11 cellular contexts compared by ENCODE assay signal in the genomic region with DNA sequence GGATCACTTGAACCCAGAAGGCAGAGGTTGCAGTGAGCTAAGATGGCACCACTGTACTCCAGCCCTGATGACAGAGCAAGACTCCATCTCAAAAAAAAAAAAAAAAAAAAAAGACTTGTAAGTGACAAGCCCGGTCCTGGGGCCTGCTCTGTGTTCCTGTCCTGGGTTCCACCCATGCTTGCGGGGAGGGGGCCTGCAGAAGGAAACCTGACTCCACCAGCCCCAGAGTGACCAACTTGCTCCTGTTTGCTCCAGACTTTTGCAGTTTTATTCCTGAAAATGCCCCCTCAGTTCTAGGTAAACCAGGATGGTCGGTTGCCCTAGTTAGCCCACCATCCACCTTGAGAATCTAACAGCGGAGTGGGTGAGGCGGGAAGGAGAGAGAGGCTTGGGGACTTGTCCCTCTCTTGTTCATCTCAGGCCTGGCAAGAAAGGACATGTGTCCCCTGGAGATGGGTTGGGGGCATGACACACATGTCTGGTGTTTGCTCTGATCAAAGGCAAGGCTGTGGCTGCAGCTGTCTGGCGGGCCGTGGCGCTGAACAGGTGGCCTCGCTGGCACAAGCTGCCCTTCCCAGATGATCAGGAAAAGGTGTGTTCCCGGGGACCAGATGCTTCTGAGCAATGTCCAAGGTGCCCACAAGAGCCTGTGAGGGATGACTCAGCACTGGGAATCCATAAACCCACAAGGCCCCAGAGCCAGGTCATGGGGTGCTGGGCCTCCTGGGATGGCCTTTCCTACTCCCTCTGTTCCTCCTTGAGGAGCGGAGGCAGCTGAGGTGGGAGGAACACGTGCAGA. TPM values are rescaled to one million over a fixed set of nuclear protein-coding genes. Genes with fewer than 3 reads are reported as not detected.
DNase-seq lines count a peak whose midpoint lies in the region; ATAC-seq, FAIRE-seq and TF ChIP-seq lines count a peak whose summit lies in the region.
"Had no signal": no experiment of that assay in that cellular context is flagged by ENCODE, and none has a peak within 500 bp of the region (broad histone marks: within the 10 kb centered on the region; RNA-seq: fewer than 3 reads in every experiment).

No MANE protein-coding gene starts in this region.

- no peak for ATAC-seq in stimulated activated naive B cell treated with anti-CD40 and anti-IgM and Interleukin-4, amounts not matched to agents 10 μg/mL and 1 μg/mL and 100 μg/mL, for 72 hours (replicated peaks)
- no peak for ATAC-seq in GM21619 (IDR thresholded peaks at IDR 0.05; ENCODE audit: unreplicated experiment)
- ATAC-seq: activated CD8-positive, alpha-beta T cell treated with anti-CD3 and anti-CD28 coated beads for 36 hours had no signal

- H4K20me1 ChIP-seq in H1 (replicated peaks in 1 of 2; ENCODE audit: control insufficient read depth in 1 of 2, insufficient read depth in 2 of 2, low read length in 2 of 2) = no peaks in the 10 kb centered on the region

- H2BK5ac ChIP-seq in H1 (ENCODE audit: low read depth, low read length) = no peak overlapping the region

- H3K27ac Mint-ChIP-seq in stimulated activated naive B cell treated with anti-CD40 and anti-IgM and Interleukin-4, amounts not matched to agents 10 μg/mL and 1 μg/mL and 100 μg/mL, for 72 hours = no peak overlapping the region
- H3K27ac Mint-ChIP-seq: activated CD8-positive, alpha-beta T cell treated with anti-CD3 and anti-CD28 coated beads for 36 hours; endodermal cell had no signal

- no peak overlapping the region for H3K23ac ChIP-seq in H1 (ENCODE audit: insufficient read length)

- FAIRE-seq in H1 (lab: Jason Lieb, UNC) (no peak), small intestine (lab: Jason Lieb, UNC) (no peak)

- H3K36me3 Mint-ChIP-seq in stimulated activated naive B cell treated with anti-CD40 and anti-IgM and Interleukin-4, amounts not matched to agents 10 μg/mL and 1 μg/mL and 100 μg/mL, for 72 hours = peaks cover 3% of the 10 kb centered on the region in 2 donors

- peaks cover 0 to 2% (median 0%) of the 10 kb centered on the region in 4 experiments; a peak in 2 of 7 replicates for H3K4me1 ChIP-seq in H1 (replicated peaks in 1 of 4; ENCODE audit: control insufficient read depth in 3 of 4, insufficient read depth in 4 of 4, low read length in 3 of 4)
- H3K4me1 ChIP-seq in small intestine (ENCODE audit: control insufficient read depth in 2 of 2, insufficient read depth in 1 of 2, low read depth in 1 of 2, low read length in 1 of 2) = peaks cover 0 to 5% of the 10 kb centered on the region in 2 donors

- no peak overlapping the region for H2BK15ac ChIP-seq in H1 (ENCODE audit: low read length)

- TF ChIP-seq RAD21 in H1 (IDR thresholded peaks at IDR 0.05 in 1 of 2, conservative IDR thresholded peaks at IDR 0.05 in 1 of 2; ENCODE audit: low read depth in 2 of 2, low read length in 2 of 2) = no peak

- no peak overlapping the region for H2AK5ac ChIP-seq in H1 (ENCODE audit: low read depth, low read length)

- no peak overlapping the region for H2AFZ ChIP-seq in H1 (ENCODE audit: low read length)

- 94% methylated on average over 12 of the region's 12 CpGs; no CpG with 5 or more reads in 1 of the 2 experiments for WGBS in H1 (ENCODE audit: extremely low coverage in 1 of 2, insufficient coverage in 1 of 2, insufficient read length in 1 of 2, insufficient replicate concordance in 2 of 2, low coverage in 1 of 2, low lambda C conversion rate in 2 of 2, missing lambda C conversion rate in 1 of 2), 2 experiments
- WGBS in small intestine, 3 donors = 15 to 71% (median 43%) methylated on average over 11 to 12 of the region's 12 CpGs

- H4K5ac ChIP-seq in H1 (ENCODE audit: insufficient read length, low read depth, low read length) = no peak overlapping the region

- no peak for TF ChIP-seq CTCF in H1 (IDR thresholded peaks at IDR 0.05; ENCODE audit: control extremely low read depth in 1 of 3, insufficient read depth in 1 of 3, low read depth in 1 of 3, low read length in 3 of 3)

- no peak overlapping the region for H3K27ac ChIP-seq in H1 (ENCODE audit: low read depth, low read length)
- H3K27ac ChIP-seq in small intestine (ENCODE audit: low read depth in 1 of 2, low read length in 1 of 2) = peak overlapping the region; percentile 59 to 80

- no peak overlapping the region for H3K4me3 ChIP-seq in H1 (ENCODE audit: extremely low read depth in 1 of 4, insufficient read depth in 2 of 4, low read depth in 3 of 4, low read length in 4 of 4)
- H3K4me3 ChIP-seq in small intestine (ENCODE audit: low read depth in 1 of 2, low read length in 2 of 2) = no peak overlapping the region

- H2BK12ac ChIP-seq in H1 (ENCODE audit: low read depth, low read length) = no peak overlapping the region

- H3K4me2 ChIP-seq in H1 (ENCODE audit: insufficient read depth in 1 of 2, low read depth in 2 of 2, low read length in 2 of 2) = no peak overlapping the region

- peak overlapping the region; percentile 14; the same call in 1 of the 2 replicates for H4K8ac ChIP-seq in H1 (ENCODE audit: extremely low read depth, insufficient read depth, low read length)

- POLR2A ChIA-PET in H1 (lab: Charles Lee; ENCODE audit: partially characterized antibody) = interaction anchor here (1.3 kb wide), 1 partner anchor 30 kb away, joined by 4 read pairs; no protein-coding TSS in a partner anchor

- no peaks in the 10 kb centered on the region for H3K27me3 Mint-ChIP-seq in stimulated activated naive B cell treated with anti-CD40 and anti-IgM and Interleukin-4, amounts not matched to agents 10 μg/mL and 1 μg/mL and 100 μg/mL, for 72 hours
- H3K27me3 Mint-ChIP-seq: activated CD8-positive, alpha-beta T cell treated with anti-CD3 and anti-CD28 coated beads for 36 hours had no signal

- no peaks in the 10 kb centered on the region for H3K79me1 ChIP-seq in H1 (ENCODE audit: low read depth, low read length)

- H3K4me3 Mint-ChIP-seq in stimulated activated naive B cell treated with anti-CD40 and anti-IgM and Interleukin-4, amounts not matched to agents 10 μg/mL and 1 μg/mL and 100 μg/mL, for 72 hours = no peak overlapping the region
- H3K4me3 Mint-ChIP-seq: activated CD8-positive, alpha-beta T cell treated with anti-CD3 and anti-CD28 coated beads for 36 hours; endodermal cell had no signal

- no peak overlapping the region for H3K14ac ChIP-seq in H1 (ENCODE audit: insufficient read length)

- H3K23me2 ChIP-seq in H1 (ENCODE audit: low read depth, low read length) = no peaks in the 10 kb centered on the region

- H3K9me3 ChIP-seq in H1 (ENCODE audit: insufficient read depth in 2 of 2, low read depth in 1 of 2, low read length in 1 of 2) (peaks cover 8 to 11% of the 10 kb centered on the region in 2 experiments), small intestine (ENCODE audit: control insufficient read depth, low read depth) (no peaks in the 10 kb centered on the region)

- H4K91ac ChIP-seq in H1 (replicated peaks; ENCODE audit: insufficient read length, low read length) = peak overlapping the region; percentile 54

- no peaks in the 10 kb centered on the region for H3K36me3 ChIP-seq in H1 (ENCODE audit: control insufficient read depth in 2 of 4, insufficient read depth in 4 of 4, low read length in 3 of 4)
- no peaks in the 10 kb centered on the region for H3K36me3 ChIP-seq in small intestine (ENCODE audit: control insufficient read depth in 2 of 2, insufficient read depth in 2 of 2, low read length in 2 of 2)

- H3K4me1 Mint-ChIP-seq in stimulated activated naive B cell treated with anti-CD40 and anti-IgM and Interleukin-4, amounts not matched to agents 10 μg/mL and 1 μg/mL and 100 μg/mL, for 72 hours = peaks cover 11 to 17% of the 10 kb centered on the region in 2 donors
- H3K4me1 Mint-ChIP-seq: endodermal cell had no signal

- TF ChIP-seq POLR2A in H1 (IDR thresholded peaks at IDR 0.05; ENCODE audit: control extremely low read depth in 1 of 2, low read depth in 2 of 2, low read length in 2 of 2) = no peak

- H3K27me3 ChIP-seq in H1 (replicated peaks in 1 of 4; ENCODE audit: control insufficient read depth in 3 of 4, extremely low read depth in 1 of 4, insufficient read depth in 3 of 4, low read length in 3 of 4) (no peaks in the 10 kb centered on the region), small intestine (ENCODE audit: control insufficient read depth in 2 of 2, insufficient read depth in 2 of 2, low read length in 2 of 2) (no peaks in the 10 kb centered on the region)

- H3K9me3 Mint-ChIP-seq in stimulated activated naive B cell treated with anti-CD40 and anti-IgM and Interleukin-4, amounts not matched to agents 10 μg/mL and 1 μg/mL and 100 μg/mL, for 72 hours = peaks cover 1 to 4% of the 10 kb centered on the region in 2 donors
- H3K9me3 Mint-ChIP-seq: activated CD8-positive, alpha-beta T cell treated with anti-CD3 and anti-CD28 coated beads for 36 hours had no signal

- H2BK120ac ChIP-seq in H1 (replicated peaks; ENCODE audit: low read depth, low read length) = no peak overlapping the region

- H2BK20ac ChIP-seq in H1 (ENCODE audit: low read length) = no peak overlapping the region

- H3K56ac ChIP-seq in H1 (replicated peaks; ENCODE audit: insufficient read length, low read depth, low read length) = no peak overlapping the region

- H3K18ac ChIP-seq in H1 (ENCODE audit: extremely low read depth, low read length) = no peak overlapping the region

- H3K79me2 ChIP-seq in H1 (ENCODE audit: control insufficient read depth in 1 of 2, insufficient read depth in 2 of 2, low read length in 2 of 2) = no peaks in the 10 kb centered on the region

- H3K4ac ChIP-seq in H1 (replicated peaks; ENCODE audit: insufficient read length, low read depth, low read length) = no peak overlapping the region

- CTCF ChIA-PET in H1 (lab: Charles Lee; ENCODE audit: partially characterized antibody) = interaction anchor here (0.6 to 2.0 kb wide), 5 partner anchors 14 to 43 kb away, joined by 3 to 4 read pairs (median 3); no protein-coding TSS in a partner anchor

- TF ChIP-seq EP300 in H1 (IDR thresholded peaks at IDR 0.05; ENCODE audit: borderline replicate concordance in 1 of 2, low read depth in 2 of 2, low read length in 2 of 2) = no peak

- peak; percentile 33 for DNase-seq in NCI-H2029 (lab: John Stamatoyannopoulos, UW)
- no peak for DNase-seq in NCI-H2029 treated with DMSO at 0.1 percent for 48 hours (lab: John Stamatoyannopoulos, UW)
- peak; percentile 68 for DNase-seq in NCI-H69 (lab: John Stamatoyannopoulos, UW)
- no peak for DNase-seq in H1 (ENCODE audit: low read depth in 1 of 2, low spot score in 2 of 2)
- peak; percentile 99 for DNase-seq in small intestine
- DNase-seq in stimulated activated naive B cell treated with anti-CD40 and anti-IgM and Interleukin-4, amounts not matched to agents 10 μg/mL and 1 μg/mL and 100 μg/mL, for 72 hours = no peak
- no peak for DNase-seq in activated CD4-positive, CD25-positive, alpha-beta regulatory T cell (lab: John Stamatoyannopoulos, UW)
- DNase-seq: activated CD8-positive, alpha-beta T cell treated with anti-CD3 and anti-CD28 coated beads for 36 hours; endodermal cell; NCI-H1105 treated with DMSO at 0.1 percent for 48 hours had no signal

- no peak overlapping the region for H3K9ac ChIP-seq in H1 (replicated peaks in 1 of 4; ENCODE audit: extremely low read depth in 1 of 4, low read depth in 3 of 4, low read length in 3 of 4)

RNA-seq across cellular contexts. Expression of a gene that starts 9.9 kb away (rescaled TPM):
- 35.4 and 38.9 TPM in 2 replicates for total RNA-seq in H1 (2021; fragmentation: NEBNext Ultra II Directional; extraction: Animal tissue kit (Norgen Biotek cat#: 25700))
- 19.0 and 31.5 TPM in 2 replicates for polyA plus RNA-seq in H1 (2011; rRNA removed)
- polyA plus RNA-seq in H1 (2011; cell fraction: cytosol; rRNA removed) = 13.8 TPM
- polyA plus RNA-seq in H1 (2011; cell fraction: nucleus; rRNA removed) = 38.9 TPM
- 17.8 to 35.8 TPM (median 32.9 TPM) in 4 replicates for polyA plus RNA-seq in H1 (2012, experiment 1 of 2)
- 29.9 TPM for polyA plus RNA-seq in H1 (2012, experiment 2 of 2)
- 62.7 TPM for polyA plus RNA-seq in H1 (2013, experiment 1 of 2)
- 63.2 TPM for polyA plus RNA-seq in H1 (2013, experiment 2 of 2)
- 22.5 and 24.7 TPM in 2 replicates for polyA minus RNA-seq in H1 (2011; rRNA and poly(A)+ RNA removed)
- 27.4 TPM for polyA minus RNA-seq in H1 (2011; cell fraction: cytosol; rRNA and poly(A)+ RNA removed)
- 23.6 TPM for polyA minus RNA-seq in H1 (2011; cell fraction: nucleus; rRNA and poly(A)+ RNA removed)
- 10 to 100 TPM; 39.7 to 84.1 (median 72.8) TPM for polyA plus RNA-seq in small intestine

RNA-seq across cellular contexts. Expression of a gene that starts 30.7 kb away (rescaled TPM):
- total RNA-seq in H1 (2021; fragmentation: NEBNext Ultra II Directional; extraction: Animal tissue kit (Norgen Biotek cat#: 25700)) = 45.3 and 45.4 TPM in 2 replicates
- polyA plus RNA-seq in H1 (2011; rRNA removed) (51.7 and 63.5 TPM in 2 replicates), small intestine (100 to 1,000 TPM in 2 of 3 donors, 10 to 100 TPM in 1; 39.4 to 168 (median 109) TPM)
- 41.2 TPM for polyA plus RNA-seq in H1 (2011; cell fraction: cytosol; rRNA removed)
- polyA plus RNA-seq in H1 (2011; cell fraction: nucleus; rRNA removed) = 46.1 TPM
- 31.5 to 47.3 TPM (median 39.6 TPM) in 4 replicates for polyA plus RNA-seq in H1 (2012, experiment 1 of 2)
- polyA plus RNA-seq in H1 (2012, experiment 2 of 2) = 35.9 TPM
- 70.2 TPM for polyA plus RNA-seq in H1 (2013, experiment 1 of 2)
- polyA plus RNA-seq in H1 (2013, experiment 2 of 2) = 79.0 TPM
- 18.7 and 23.8 TPM in 2 replicates for polyA minus RNA-seq in H1 (2011; rRNA and poly(A)+ RNA removed)
- polyA minus RNA-seq in H1 (2011; cell fraction: cytosol; rRNA and poly(A)+ RNA removed) = 33.8 TPM
- polyA minus RNA-seq in H1 (2011; cell fraction: nucleus; rRNA and poly(A)+ RNA removed) = 28.2 TPM

Comparison
In these comparisons a context has a peak if more than half of its experiments do, and no peak if none do; other contexts are left out.
1. DNase-seq: peak in NCI-H2029 (single experiment), NCI-H69 (single experiment) and small intestine (single experiment); none in NCI-H2029 treated with DMSO at 0.1 percent for 48 hours (single experiment), H1 (0 of 2), stimulated activated naive B cell treated with anti-CD40 and anti-IgM and Interleukin-4, amounts not matched to agents 10 μg/mL and 1 μg/mL and 100 μg/mL, for 72 hours (single experiment) and activated CD4-positive, CD25-positive, alpha-beta regulatory T cell (0 of 4).